ENCODE assay signal across 8 cellular contexts in genomic region chr2:70919672-70920366, GRCh38. TPM values are rescaled to one million over a fixed set of nuclear protein-coding genes. Genes with fewer than 3 reads are reported as not detected.
DNase-seq lines count a peak whose midpoint lies in the region; ATAC-seq, FAIRE-seq and TF ChIP-seq lines count a peak whose summit lies in the region.

No MANE protein-coding gene starts in this region.

- H3K36me3 ChIP-seq in GM06990 (ENCODE audit: control insufficient read depth, insufficient read depth, low read length) (no peaks in the 10 kb centered on the region), neural progenitor cell (no peaks in the 10 kb centered on the region)

- H4K20me1 ChIP-seq in neural progenitor cell (ENCODE audit: low read depth), result no peaks in the 10 kb centered on the region

- DNase-seq in GM06990 (ENCODE audit: extremely low read depth, insufficient read length) (peak; percentile 33), HS-5 (ENCODE audit: low read depth) (peak; percentile 15), RCC 7860 (ENCODE audit: low spot score) (peak; percentile 31), fibroblast of mammary gland (ENCODE audit: low read depth) (peak; percentile 72), neural progenitor cell (ENCODE audit: low spot score) (peak; percentile 91), stromal cell of bone marrow (ENCODE audit: low read depth) (peak; percentile 49)
- DNase-seq in activated T-cell treated with anti-CD3 and anti-CD28 coated beads, Interleukin-2, amount 50 U/mL, for 48 hours, result peak; percentile 88 to 92

- H3K9ac ChIP-seq in neural progenitor cell, result no peak overlapping the region

- no peaks in the 10 kb centered on the region for H3K79me2 ChIP-seq in neural progenitor cell (ENCODE audit: low read depth)

- no peaks in the 10 kb centered on the region for H3F3A ChIP-seq in neural progenitor cell (ENCODE audit: low read depth)

- H3K4me3 ChIP-seq in GM06990 (replicated peaks; ENCODE audit: low read depth, low read length), result no peak overlapping the region
- H3K4me3 ChIP-seq in fibroblast of mammary gland (ENCODE audit: control insufficient read depth, low read depth, low read length), result no peak overlapping the region
- H3K4me3 ChIP-seq in neural progenitor cell, result no peak overlapping the region

- H3K4me3 Mint-ChIP-seq in neural progenitor cell, result no peak overlapping the region

- peaks cover 19% of the 10 kb centered on the region for H3K4me1 Mint-ChIP-seq in neural progenitor cell

- H3K27ac Mint-ChIP-seq in neural progenitor cell, result no peak overlapping the region

- H3K27me3 Mint-ChIP-seq in neural progenitor cell (ENCODE audit: insufficient read depth, low read depth), result peaks cover 13% of the 10 kb centered on the region

- ATAC-seq in HG03439 (IDR thresholded peaks at IDR 0.05; ENCODE audit: unreplicated experiment), result no peak

- TF ChIP-seq CTCF in GM06990 (IDR thresholded peaks at IDR 0.05; ENCODE audit: insufficient read depth, low read length, poor library complexity, severe bottlenecking) (peak; percentile 95), fibroblast of mammary gland (conservative IDR thresholded peaks at IDR 0.05; ENCODE audit: control insufficient read depth, insufficient read depth, low read depth, low read length) (peak; percentile 94), neural progenitor cell (IDR thresholded peaks at IDR 0.05) (peak; percentile 97)

- FAIRE-seq in RCC 7860 (lab: Jason Lieb, UNC), result no peak

- H3K9me3 Mint-ChIP-seq in neural progenitor cell, result peaks cover 4% of the 10 kb centered on the region

- H3K4me1 ChIP-seq in neural progenitor cell, result peaks cover 10% of the 10 kb centered on the region

- no peak overlapping the region for H3K27ac ChIP-seq in neural progenitor cell

- H3K27me3 ChIP-seq in GM06990 (replicated peaks; ENCODE audit: control insufficient read depth, insufficient read depth, low read length) (no peaks in the 10 kb centered on the region; the same call in 1 of the 2 replicates), neural progenitor cell (peaks cover 48% of the 10 kb centered on the region)

- H2AFZ ChIP-seq in neural progenitor cell (replicated peaks), result no peak overlapping the region

- H3K4me2 ChIP-seq in neural progenitor cell, result no peak overlapping the region

- no peaks in the 10 kb centered on the region for H3K9me3 ChIP-seq in neural progenitor cell (ENCODE audit: low read depth)

- no peaks in the 10 kb centered on the region for H3K36me3 Mint-ChIP-seq in neural progenitor cell

RNA-seq across cellular contexts. Expression of gene ATP6V1B1, which starts 15.9 kb away (rescaled TPM):
- 0.99 and 1.1 TPM in 2 replicates for total RNA-seq in neural progenitor cell (ENCODE audit: low replicate concordance)

RNA-seq across cellular contexts. Expression of gene VAX2, which starts 19.4 kb away (rescaled TPM):
- 0.62 and 2.1 TPM in 2 replicates for total RNA-seq in neural progenitor cell (ENCODE audit: low replicate concordance)

RNA-seq across cellular contexts. Expression of gene ANKRD53, which starts 58.6 kb away (rescaled TPM):
- 0.06 TPM in 1 of 2 replicates, not detected in the other for total RNA-seq in neural progenitor cell (ENCODE audit: low replicate concordance)

Comparison
In these comparisons a context has a peak if more than half of its experiments do, and no peak if none do; other contexts are left out.
1. DNase-seq: peak in every context shown above with its lines; median percentile 91 in neural progenitor cell; 90 in activated T-cell treated with anti-CD3 and anti-CD28 coated beads, Interleukin-2, amount 50 U/mL, for 48 hours; 72 in fibroblast of mammary gland; 49 in stromal cell of bone marrow; 33 in GM06990; 31 in RCC 7860; 15 in HS-5.